1 cellular context compared by ENCODE assay signal in the genomic region with DNA sequence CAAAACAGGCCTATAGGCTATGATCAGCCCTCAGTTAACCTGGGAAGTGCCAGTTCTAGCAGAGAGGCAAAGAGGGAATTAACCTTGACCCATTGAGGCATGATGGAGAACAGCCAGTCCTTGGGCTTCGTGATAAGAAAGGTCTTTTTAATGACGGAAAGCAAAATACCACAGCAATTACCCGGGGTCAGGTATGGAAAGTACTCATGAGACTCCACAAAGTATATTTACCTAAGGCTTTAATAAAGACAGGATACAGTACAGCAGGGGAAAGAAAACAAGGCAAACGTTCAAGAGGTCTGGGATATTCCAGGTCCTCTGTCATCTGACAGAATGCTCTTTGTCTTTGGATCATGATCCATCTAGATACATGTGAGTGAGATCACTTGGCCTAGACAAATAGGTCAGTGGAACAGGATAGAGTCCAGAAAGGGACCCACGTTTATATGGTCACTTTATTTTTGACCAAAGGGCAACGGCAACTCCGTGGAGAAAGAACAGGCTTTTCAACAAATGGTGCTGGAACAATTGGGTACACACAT.
TF ChIP-seq lines count a peak whose summit lies in the region.

No MANE protein-coding gene starts in this region.

TF ChIP-seq in HepG2, 621 proteins besides CTCF, POLR2A, EP300 and RAD21 (continued from another document and continues in another):
- TF ChIP-seq, protein P1, sequence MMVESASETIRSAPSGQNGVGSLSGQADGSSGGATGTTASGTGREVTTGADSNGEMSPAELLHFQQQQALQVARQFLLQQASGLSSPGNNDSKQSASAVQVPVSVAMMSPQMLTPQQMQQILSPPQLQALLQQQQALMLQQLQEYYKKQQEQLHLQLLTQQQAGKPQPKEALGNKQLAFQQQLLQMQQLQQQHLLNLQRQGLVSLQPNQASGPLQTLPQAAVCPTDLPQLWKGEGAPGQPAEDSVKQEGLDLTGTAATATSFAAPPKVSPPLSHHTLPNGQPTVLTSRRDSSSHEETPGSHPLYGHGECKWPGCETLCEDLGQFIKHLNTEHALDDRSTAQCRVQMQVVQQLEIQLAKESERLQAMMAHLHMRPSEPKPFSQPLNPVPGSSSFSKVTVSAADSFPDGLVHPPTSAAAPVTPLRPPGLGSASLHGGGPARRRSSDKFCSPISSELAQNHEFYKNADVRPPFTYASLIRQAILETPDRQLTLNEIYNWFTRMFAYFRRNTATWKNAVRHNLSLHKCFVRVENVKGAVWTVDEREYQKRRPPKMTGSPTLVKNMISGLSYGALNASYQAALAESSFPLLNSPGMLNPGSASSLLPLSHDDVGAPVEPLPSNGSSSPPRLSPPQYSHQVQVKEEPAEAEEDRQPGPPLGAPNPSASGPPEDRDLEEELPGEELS (CRISPR knock-in tag; IDR thresholded peaks at IDR 0.05), result peak; percentile 91
- TF ChIP-seq, protein P2, sequence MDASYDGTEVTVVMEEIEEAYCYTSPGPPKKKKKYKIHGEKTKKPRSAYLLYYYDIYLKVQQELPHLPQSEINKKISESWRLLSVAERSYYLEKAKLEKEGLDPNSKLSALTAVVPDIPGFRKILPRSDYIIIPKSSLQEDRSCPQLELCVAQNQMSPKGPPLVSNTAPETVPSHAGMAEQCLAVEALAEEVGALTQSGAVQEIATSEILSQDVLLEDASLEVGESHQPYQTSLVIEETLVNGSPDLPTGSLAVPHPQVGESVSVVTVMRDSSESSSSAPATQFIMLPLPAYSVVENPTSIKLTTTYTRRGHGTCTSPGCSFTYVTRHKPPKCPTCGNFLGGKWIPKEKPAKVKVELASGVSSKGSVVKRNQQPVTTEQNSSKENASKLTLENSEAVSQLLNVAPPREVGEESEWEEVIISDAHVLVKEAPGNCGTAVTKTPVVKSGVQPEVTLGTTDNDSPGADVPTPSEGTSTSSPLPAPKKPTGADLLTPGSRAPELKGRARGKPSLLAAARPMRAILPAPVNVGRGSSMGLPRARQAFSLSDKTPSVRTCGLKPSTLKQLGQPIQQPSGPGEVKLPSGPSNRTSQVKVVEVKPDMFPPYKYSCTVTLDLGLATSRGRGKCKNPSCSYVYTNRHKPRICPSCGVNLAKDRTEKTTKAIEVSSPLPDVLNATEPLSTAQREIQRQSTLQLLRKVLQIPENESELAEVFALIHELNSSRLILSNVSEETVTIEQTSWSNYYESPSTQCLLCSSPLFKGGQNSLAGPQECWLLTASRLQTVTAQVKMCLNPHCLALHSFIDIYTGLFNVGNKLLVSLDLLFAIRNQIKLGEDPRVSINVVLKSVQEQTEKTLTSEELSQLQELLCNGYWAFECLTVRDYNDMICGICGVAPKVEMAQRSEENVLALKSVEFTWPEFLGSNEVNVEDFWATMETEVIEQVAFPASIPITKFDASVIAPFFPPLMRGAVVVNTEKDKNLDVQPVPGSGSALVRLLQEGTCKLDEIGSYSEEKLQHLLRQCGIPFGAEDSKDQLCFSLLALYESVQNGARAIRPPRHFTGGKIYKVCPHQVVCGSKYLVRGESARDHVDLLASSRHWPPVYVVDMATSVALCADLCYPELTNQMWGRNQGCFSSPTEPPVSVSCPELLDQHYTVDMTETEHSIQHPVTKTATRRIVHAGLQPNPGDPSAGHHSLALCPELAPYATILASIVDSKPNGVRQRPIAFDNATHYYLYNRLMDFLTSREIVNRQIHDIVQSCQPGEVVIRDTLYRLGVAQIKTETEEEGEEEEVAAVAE (CRISPR knock-in tag; IDR thresholded peaks at IDR 0.05; ENCODE audit: borderline replicate concordance), result peak; percentile 77; the same call in 1 of the 2 replicates
- no peak for TF ChIP-seq BHLHE40 (IDR thresholded peaks at IDR 0.05; ENCODE audit: low read length)
- peak; percentile 58; the same call in 1 of the 3 replicates for TF ChIP-seq MXI1 (IDR thresholded peaks at IDR 0.05; ENCODE audit: borderline replicate concordance, low read depth, low read length)
- no peak for TF ChIP-seq TOPORS (CRISPR knock-in tag; IDR thresholded peaks at IDR 0.05)
- no peak for TF ChIP-seq KDM3A (CRISPR knock-in tag; IDR thresholded peaks at IDR 0.05; ENCODE audit: low read depth)
- TF ChIP-seq ZNF160 (CRISPR knock-in tag; IDR thresholded peaks at IDR 0.05), result 0 out of 2 replicates have a peak, but pooled peaks have one; percentile 51
- peak; percentile 86 for TF ChIP-seq NAIF1 (CRISPR knock-in tag; IDR thresholded peaks at IDR 0.05; ENCODE audit: borderline replicate concordance)
- TF ChIP-seq ZNF773 (CRISPR knock-in tag; IDR thresholded peaks at IDR 0.05; ENCODE audit: borderline replicate concordance), result no peak
- TF ChIP-seq ZSCAN12 (CRISPR knock-in tag; IDR thresholded peaks at IDR 0.05), result peak; percentile 55; the same call in 1 of the 2 replicates
- TF ChIP-seq ZNF883 (CRISPR knock-in tag; IDR thresholded peaks at IDR 0.05; ENCODE audit: not compliant biosample characterization), result no peak
- TF ChIP-seq ZFAT (CRISPR knock-in tag; conservative IDR thresholded peaks at IDR 0.05), result no peak
- no peak; the same call in 1 of the 2 replicates for TF ChIP-seq WIZ (CRISPR knock-in tag; IDR thresholded peaks at IDR 0.05)
- TF ChIP-seq FOSL2 (CRISPR knock-in tag; IDR thresholded peaks at IDR 0.05), result peak; percentile 76
- TF ChIP-seq RXRA (CRISPR knock-in tag; IDR thresholded peaks at IDR 0.05), result peak; percentile 87; the same call in 1 of the 2 replicates
- TF ChIP-seq, protein P3, sequence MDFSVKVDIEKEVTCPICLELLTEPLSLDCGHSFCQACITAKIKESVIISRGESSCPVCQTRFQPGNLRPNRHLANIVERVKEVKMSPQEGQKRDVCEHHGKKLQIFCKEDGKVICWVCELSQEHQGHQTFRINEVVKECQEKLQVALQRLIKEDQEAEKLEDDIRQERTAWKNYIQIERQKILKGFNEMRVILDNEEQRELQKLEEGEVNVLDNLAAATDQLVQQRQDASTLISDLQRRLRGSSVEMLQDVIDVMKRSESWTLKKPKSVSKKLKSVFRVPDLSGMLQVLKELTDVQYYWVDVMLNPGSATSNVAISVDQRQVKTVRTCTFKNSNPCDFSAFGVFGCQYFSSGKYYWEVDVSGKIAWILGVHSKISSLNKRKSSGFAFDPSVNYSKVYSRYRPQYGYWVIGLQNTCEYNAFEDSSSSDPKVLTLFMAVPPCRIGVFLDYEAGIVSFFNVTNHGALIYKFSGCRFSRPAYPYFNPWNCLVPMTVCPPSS (IDR thresholded peaks at IDR 0.05), result no peak
- peak; percentile 44; the same call in 1 of the 2 replicates for TF ChIP-seq HOXD1 (CRISPR knock-in tag; IDR thresholded peaks at IDR 0.05)
- TF ChIP-seq, protein P4, sequence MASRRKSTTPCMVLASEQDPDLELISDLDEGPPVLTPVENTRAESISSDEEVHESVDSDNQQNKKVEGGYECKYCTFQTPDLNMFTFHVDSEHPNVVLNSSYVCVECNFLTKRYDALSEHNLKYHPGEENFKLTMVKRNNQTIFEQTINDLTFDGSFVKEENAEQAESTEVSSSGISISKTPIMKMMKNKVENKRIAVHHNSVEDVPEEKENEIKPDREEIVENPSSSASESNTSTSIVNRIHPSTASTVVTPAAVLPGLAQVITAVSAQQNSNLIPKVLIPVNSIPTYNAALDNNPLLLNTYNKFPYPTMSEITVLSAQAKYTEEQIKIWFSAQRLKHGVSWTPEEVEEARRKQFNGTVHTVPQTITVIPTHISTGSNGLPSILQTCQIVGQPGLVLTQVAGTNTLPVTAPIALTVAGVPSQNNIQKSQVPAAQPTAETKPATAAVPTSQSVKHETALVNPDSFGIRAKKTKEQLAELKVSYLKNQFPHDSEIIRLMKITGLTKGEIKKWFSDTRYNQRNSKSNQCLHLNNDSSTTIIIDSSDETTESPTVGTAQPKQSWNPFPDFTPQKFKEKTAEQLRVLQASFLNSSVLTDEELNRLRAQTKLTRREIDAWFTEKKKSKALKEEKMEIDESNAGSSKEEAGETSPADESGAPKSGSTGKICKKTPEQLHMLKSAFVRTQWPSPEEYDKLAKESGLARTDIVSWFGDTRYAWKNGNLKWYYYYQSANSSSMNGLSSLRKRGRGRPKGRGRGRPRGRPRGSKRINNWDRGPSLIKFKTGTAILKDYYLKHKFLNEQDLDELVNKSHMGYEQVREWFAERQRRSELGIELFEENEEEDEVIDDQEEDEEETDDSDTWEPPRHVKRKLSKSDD (CRISPR knock-in tag; IDR thresholded peaks at IDR 0.05; ENCODE audit: low read depth), result no peak
- TF ChIP-seq RARG (CRISPR knock-in tag; IDR thresholded peaks at IDR 0.05; ENCODE audit: low read depth), result no peak
- TF ChIP-seq SRSF1 (optimal IDR thresholded peaks at IDR 0.05; ENCODE audit: low read depth, low read length), result no peak
- TF ChIP-seq RORA (CRISPR knock-in tag; IDR thresholded peaks at IDR 0.05), result peak; percentile 70; the same call in 1 of the 2 replicates
- TF ChIP-seq, protein P5, sequence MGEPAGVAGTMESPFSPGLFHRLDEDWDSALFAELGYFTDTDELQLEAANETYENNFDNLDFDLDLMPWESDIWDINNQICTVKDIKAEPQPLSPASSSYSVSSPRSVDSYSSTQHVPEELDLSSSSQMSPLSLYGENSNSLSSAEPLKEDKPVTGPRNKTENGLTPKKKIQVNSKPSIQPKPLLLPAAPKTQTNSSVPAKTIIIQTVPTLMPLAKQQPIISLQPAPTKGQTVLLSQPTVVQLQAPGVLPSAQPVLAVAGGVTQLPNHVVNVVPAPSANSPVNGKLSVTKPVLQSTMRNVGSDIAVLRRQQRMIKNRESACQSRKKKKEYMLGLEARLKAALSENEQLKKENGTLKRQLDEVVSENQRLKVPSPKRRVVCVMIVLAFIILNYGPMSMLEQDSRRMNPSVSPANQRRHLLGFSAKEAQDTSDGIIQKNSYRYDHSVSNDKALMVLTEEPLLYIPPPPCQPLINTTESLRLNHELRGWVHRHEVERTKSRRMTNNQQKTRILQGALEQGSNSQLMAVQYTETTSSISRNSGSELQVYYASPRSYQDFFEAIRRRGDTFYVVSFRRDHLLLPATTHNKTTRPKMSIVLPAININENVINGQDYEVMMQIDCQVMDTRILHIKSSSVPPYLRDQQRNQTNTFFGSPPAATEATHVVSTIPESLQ (CRISPR knock-in tag; conservative IDR thresholded peaks at IDR 0.05), result no peak
- no peak for TF ChIP-seq ZFP82 (CRISPR knock-in tag; IDR thresholded peaks at IDR 0.05; ENCODE audit: borderline replicate concordance)
- TF ChIP-seq, protein P6, sequence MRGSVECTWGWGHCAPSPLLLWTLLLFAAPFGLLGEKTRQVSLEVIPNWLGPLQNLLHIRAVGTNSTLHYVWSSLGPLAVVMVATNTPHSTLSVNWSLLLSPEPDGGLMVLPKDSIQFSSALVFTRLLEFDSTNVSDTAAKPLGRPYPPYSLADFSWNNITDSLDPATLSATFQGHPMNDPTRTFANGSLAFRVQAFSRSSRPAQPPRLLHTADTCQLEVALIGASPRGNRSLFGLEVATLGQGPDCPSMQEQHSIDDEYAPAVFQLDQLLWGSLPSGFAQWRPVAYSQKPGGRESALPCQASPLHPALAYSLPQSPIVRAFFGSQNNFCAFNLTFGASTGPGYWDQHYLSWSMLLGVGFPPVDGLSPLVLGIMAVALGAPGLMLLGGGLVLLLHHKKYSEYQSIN (CRISPR knock-in tag; IDR thresholded peaks at IDR 0.05; ENCODE audit: borderline replicate concordance), result no peak
- no peak for TF ChIP-seq MAFF (IDR thresholded peaks at IDR 0.05; ENCODE audit: low read depth, low read length)
- no peak for TF ChIP-seq CCDC6 (CRISPR knock-in tag; IDR thresholded peaks at IDR 0.05)
- no peak for TF ChIP-seq STAT5B (CRISPR knock-in tag; IDR thresholded peaks at IDR 0.05)
- no peak for TF ChIP-seq NBN (conservative IDR thresholded peaks at IDR 0.05)
- TF ChIP-seq NONO (IDR thresholded peaks at IDR 0.05), result no peak
- no peak for TF ChIP-seq NONO (CRISPR knock-in tag; conservative IDR thresholded peaks at IDR 0.05)
- TF ChIP-seq PAWR (CRISPR knock-in tag; IDR thresholded peaks at IDR 0.05; ENCODE audit: borderline replicate concordance), result no peak
- TF ChIP-seq RFX5 (IDR thresholded peaks at IDR 0.05; ENCODE audit: low read depth, low read length), result no peak
- TF ChIP-seq POLR2AphosphoS2 (IDR thresholded peaks at IDR 0.05; ENCODE audit: low read depth, low read length), result no peak
- TF ChIP-seq, protein P7, sequence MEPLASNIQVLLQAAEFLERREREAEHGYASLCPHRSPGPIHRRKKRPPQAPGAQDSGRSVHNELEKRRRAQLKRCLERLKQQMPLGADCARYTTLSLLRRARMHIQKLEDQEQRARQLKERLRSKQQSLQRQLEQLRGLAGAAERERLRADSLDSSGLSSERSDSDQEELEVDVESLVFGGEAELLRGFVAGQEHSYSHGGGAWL (CRISPR knock-in tag; IDR thresholded peaks at IDR 0.05), result no peak
- TF ChIP-seq ZNF780A (CRISPR knock-in tag; IDR thresholded peaks at IDR 0.05), result no peak
- no peak for TF ChIP-seq ZNF781 (CRISPR knock-in tag; IDR thresholded peaks at IDR 0.05; ENCODE audit: borderline replicate concordance, not compliant biosample characterization)
- no peak for TF ChIP-seq JDP2 (CRISPR knock-in tag; IDR thresholded peaks at IDR 0.05; ENCODE audit: borderline replicate concordance)
- TF ChIP-seq ZNF337 (CRISPR knock-in tag; IDR thresholded peaks at IDR 0.05; ENCODE audit: borderline replicate concordance, low read depth), result no peak; the same call in 1 of the 2 replicates
- no peak for TF ChIP-seq ADNP (CRISPR knock-in tag; IDR thresholded peaks at IDR 0.05)
- TF ChIP-seq ZKSCAN1 (IDR thresholded peaks at IDR 0.05; ENCODE audit: low read length), result no peak
- TF ChIP-seq HNRNPL (IDR thresholded peaks at IDR 0.05; ENCODE audit: low read depth, low read length), result no peak
- TF ChIP-seq CREB1 (IDR thresholded peaks at IDR 0.05), result peak; percentile 73
- peak; percentile 59 for TF ChIP-seq CREB1 (CRISPR knock-in tag; IDR thresholded peaks at IDR 0.05)
- TF ChIP-seq FOXP1 (IDR thresholded peaks at IDR 0.05), result peak; percentile 36; the same call in 1 of the 2 replicates
- TF ChIP-seq FOXP1 (CRISPR knock-in tag; IDR thresholded peaks at IDR 0.05), result peak; percentile 85
- TF ChIP-seq, protein P8, sequence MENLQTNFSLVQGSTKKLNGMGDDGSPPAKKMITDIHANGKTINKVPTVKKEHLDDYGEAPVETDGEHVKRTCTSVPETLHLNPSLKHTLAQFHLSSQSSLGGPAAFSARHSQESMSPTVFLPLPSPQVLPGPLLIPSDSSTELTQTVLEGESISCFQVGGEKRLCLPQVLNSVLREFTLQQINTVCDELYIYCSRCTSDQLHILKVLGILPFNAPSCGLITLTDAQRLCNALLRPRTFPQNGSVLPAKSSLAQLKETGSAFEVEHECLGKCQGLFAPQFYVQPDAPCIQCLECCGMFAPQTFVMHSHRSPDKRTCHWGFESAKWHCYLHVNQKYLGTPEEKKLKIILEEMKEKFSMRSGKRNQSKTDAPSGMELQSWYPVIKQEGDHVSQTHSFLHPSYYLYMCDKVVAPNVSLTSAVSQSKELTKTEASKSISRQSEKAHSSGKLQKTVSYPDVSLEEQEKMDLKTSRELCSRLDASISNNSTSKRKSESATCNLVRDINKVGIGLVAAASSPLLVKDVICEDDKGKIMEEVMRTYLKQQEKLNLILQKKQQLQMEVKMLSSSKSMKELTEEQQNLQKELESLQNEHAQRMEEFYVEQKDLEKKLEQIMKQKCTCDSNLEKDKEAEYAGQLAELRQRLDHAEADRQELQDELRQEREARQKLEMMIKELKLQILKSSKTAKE (CRISPR knock-in tag; IDR thresholded peaks at IDR 0.05; ENCODE audit: borderline replicate concordance), result peak; percentile 97
- TF ChIP-seq, protein P9, sequence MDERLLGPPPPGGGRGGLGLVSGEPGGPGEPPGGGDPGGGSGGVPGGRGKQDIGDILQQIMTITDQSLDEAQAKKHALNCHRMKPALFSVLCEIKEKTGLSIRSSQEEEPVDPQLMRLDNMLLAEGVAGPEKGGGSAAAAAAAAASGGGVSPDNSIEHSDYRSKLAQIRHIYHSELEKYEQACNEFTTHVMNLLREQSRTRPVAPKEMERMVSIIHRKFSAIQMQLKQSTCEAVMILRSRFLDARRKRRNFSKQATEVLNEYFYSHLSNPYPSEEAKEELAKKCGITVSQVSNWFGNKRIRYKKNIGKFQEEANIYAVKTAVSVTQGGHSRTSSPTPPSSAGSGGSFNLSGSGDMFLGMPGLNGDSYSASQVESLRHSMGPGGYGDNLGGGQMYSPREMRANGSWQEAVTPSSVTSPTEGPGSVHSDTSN (CRISPR knock-in tag; IDR thresholded peaks at IDR 0.05), result peak; percentile 47; the same call in 1 of the 2 replicates
